In the genomic region with DNA sequence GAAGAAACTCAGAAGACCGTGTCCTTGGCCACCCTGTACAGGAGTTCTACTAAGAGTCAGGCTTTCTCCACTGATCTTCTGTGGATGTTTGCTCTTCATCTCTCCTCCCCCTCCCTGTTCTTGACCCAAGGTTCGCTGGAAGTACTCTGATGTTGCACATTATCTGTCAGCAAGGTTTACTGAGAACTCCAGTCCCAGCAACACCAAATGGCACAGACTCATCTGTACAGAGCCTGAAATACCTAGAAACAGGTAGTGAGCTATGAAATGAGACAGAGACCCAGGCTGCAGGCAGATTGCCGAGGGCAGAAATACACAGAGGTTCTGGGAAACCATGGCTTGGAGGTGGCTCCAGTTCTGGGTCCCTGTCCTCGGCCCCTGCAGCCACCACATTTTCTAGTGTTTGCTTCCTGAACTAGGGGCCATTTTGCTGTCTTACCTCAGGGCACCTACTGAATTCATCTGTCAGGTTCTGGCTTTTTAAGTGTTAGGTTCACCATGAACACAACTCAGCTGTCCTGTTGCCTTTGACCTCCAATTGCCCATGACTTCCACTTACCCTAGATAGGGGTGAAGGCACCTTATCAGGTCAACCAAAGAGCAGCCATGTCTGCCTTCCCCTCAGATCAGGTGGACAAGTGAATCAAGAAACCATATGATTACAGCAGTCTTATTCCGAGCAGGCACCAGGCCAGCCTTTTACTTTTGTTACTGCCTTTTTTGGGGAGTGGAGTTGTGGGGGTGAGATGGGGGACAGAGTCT, we compare ENCODE assay signal across 1 cellular context.
TF ChIP-seq lines count a peak whose summit lies in the region.

No MANE protein-coding gene starts in this region.

TF ChIP-seq in K562, 482 proteins besides CTCF, POLR2A, EP300 and RAD21 (continued from another document and continues in another):
- TF ChIP-seq, protein P1, sequence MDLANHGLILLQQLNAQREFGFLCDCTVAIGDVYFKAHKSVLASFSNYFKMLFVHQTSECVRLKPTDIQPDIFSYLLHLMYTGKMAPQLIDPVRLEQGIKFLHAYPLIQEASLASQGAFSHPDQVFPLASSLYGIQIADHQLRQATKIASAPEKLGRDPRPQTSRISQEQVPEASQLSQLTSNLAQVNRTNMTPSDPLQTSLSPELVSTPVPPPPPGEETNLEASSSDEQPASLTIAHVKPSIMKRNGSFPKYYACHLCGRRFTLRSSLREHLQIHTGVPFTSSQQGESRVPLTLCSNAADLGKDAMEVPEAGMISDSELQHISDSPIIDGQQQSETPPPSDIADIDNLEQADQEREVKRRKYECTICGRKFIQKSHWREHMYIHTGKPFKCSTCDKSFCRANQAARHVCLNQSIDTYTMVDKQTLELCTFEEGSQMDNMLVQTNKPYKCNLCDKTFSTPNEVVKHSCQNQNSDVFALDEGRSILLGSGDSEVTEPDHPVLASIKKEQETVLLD (IDR thresholded peaks at IDR 0.05): no peak
- TF ChIP-seq, protein P2, sequence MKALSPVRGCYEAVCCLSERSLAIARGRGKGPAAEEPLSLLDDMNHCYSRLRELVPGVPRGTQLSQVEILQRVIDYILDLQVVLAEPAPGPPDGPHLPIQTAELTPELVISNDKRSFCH (CRISPR knock-in tag; IDR thresholded peaks at IDR 0.05): no peak
- TF ChIP-seq, protein P2 (tag; IDR thresholded peaks at IDR 0.05): peak; percentile 46; the same call in 1 of the 2 replicates
- TF ChIP-seq ZBED1 (IDR thresholded peaks at IDR 0.05): no peak
- TF ChIP-seq YY1 (IDR thresholded peaks at IDR 0.05; ENCODE audit: borderline replicate concordance in 1 of 3, control insufficient read depth in 1 of 3, extremely low read depth in 1 of 3, insufficient read depth in 3 of 3, insufficient read length in 1 of 3, insufficient replicate concordance in 2 of 3, low read depth in 1 of 3, low read length in 2 of 3): peak in 1 of 3 experiments; percentile 42
- TF ChIP-seq ZNF764 (CRISPR knock-in tag; IDR thresholded peaks at IDR 0.05; ENCODE audit: low read depth): no peak
- TF ChIP-seq, protein P3, sequence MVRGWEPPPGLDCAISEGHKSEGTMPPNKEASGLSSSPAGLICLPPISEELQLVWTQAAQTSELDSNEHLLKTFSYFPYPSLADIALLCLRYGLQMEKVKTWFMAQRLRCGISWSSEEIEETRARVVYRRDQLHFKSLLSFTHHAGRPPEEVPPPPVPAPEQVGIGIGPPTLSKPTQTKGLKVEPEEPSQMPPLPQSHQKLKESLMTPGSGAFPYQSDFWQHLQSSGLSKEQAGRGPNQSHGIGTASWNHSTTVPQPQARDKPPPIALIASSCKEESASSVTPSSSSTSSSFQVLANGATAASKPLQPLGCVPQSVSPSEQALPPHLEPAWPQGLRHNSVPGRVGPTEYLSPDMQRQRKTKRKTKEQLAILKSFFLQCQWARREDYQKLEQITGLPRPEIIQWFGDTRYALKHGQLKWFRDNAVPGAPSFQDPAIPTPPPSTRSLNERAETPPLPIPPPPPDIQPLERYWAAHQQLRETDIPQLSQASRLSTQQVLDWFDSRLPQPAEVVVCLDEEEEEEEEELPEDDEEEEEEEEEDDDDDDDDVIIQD (CRISPR knock-in tag; IDR thresholded peaks at IDR 0.05): no peak
- TF ChIP-seq CHD4 (IDR thresholded peaks at IDR 0.05; ENCODE audit: insufficient read depth, insufficient replicate concordance, low read depth, low read length, poor library complexity, severe bottlenecking): no peak
- TF ChIP-seq KAT8 (IDR thresholded peaks at IDR 0.05; ENCODE audit: low read depth): no peak
- 0 out of 2 replicates have a peak, but pooled peaks have one; percentile 38 for TF ChIP-seq HDAC8 (tag; IDR thresholded peaks at IDR 0.05)
- no peak for TF ChIP-seq CBX3 (IDR thresholded peaks at IDR 0.05; ENCODE audit: borderline replicate concordance in 1 of 2, low read length in 2 of 2)
- no peak for TF ChIP-seq KDM1A (IDR thresholded peaks at IDR 0.05)
- no peak for TF ChIP-seq PML (IDR thresholded peaks at IDR 0.05; ENCODE audit: low read length)
- TF ChIP-seq, protein P4, sequence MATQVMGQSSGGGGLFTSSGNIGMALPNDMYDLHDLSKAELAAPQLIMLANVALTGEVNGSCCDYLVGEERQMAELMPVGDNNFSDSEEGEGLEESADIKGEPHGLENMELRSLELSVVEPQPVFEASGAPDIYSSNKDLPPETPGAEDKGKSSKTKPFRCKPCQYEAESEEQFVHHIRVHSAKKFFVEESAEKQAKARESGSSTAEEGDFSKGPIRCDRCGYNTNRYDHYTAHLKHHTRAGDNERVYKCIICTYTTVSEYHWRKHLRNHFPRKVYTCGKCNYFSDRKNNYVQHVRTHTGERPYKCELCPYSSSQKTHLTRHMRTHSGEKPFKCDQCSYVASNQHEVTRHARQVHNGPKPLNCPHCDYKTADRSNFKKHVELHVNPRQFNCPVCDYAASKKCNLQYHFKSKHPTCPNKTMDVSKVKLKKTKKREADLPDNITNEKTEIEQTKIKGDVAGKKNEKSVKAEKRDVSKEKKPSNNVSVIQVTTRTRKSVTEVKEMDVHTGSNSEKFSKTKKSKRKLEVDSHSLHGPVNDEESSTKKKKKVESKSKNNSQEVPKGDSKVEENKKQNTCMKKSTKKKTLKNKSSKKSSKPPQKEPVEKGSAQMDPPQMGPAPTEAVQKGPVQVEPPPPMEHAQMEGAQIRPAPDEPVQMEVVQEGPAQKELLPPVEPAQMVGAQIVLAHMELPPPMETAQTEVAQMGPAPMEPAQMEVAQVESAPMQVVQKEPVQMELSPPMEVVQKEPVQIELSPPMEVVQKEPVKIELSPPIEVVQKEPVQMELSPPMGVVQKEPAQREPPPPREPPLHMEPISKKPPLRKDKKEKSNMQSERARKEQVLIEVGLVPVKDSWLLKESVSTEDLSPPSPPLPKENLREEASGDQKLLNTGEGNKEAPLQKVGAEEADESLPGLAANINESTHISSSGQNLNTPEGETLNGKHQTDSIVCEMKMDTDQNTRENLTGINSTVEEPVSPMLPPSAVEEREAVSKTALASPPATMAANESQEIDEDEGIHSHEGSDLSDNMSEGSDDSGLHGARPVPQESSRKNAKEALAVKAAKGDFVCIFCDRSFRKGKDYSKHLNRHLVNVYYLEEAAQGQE (CRISPR knock-in tag; IDR thresholded peaks at IDR 0.05; ENCODE audit: low read depth): no peak
- TF ChIP-seq SNIP1 (IDR thresholded peaks at IDR 0.05; ENCODE audit: low read depth): no peak
- TF ChIP-seq ZNF347 (CRISPR knock-in tag; IDR thresholded peaks at IDR 0.05; ENCODE audit: low read depth): no peak
- TF ChIP-seq ZNF699 (CRISPR knock-in tag; IDR thresholded peaks at IDR 0.05; ENCODE audit: insufficient replicate concordance): no peak
- TF ChIP-seq DACH1 (IDR thresholded peaks at IDR 0.05; ENCODE audit: partially characterized antibody): no peak
- no peak for TF ChIP-seq ZNF23 (CRISPR knock-in tag; IDR thresholded peaks at IDR 0.05)
- no peak for TF ChIP-seq PTBP1 (IDR thresholded peaks at IDR 0.05; ENCODE audit: low read depth, low read length)
- no peak for TF ChIP-seq ZNF507 (tag; conservative IDR thresholded peaks at IDR 0.05)
- TF ChIP-seq, protein P5, sequence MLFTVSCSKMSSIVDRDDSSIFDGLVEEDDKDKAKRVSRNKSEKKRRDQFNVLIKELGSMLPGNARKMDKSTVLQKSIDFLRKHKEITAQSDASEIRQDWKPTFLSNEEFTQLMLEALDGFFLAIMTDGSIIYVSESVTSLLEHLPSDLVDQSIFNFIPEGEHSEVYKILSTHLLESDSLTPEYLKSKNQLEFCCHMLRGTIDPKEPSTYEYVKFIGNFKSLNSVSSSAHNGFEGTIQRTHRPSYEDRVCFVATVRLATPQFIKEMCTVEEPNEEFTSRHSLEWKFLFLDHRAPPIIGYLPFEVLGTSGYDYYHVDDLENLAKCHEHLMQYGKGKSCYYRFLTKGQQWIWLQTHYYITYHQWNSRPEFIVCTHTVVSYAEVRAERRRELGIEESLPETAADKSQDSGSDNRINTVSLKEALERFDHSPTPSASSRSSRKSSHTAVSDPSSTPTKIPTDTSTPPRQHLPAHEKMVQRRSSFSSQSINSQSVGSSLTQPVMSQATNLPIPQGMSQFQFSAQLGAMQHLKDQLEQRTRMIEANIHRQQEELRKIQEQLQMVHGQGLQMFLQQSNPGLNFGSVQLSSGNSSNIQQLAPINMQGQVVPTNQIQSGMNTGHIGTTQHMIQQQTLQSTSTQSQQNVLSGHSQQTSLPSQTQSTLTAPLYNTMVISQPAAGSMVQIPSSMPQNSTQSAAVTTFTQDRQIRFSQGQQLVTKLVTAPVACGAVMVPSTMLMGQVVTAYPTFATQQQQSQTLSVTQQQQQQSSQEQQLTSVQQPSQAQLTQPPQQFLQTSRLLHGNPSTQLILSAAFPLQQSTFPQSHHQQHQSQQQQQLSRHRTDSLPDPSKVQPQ (CRISPR knock-in tag; IDR thresholded peaks at IDR 0.05; ENCODE audit: borderline replicate concordance): no peak
- TF ChIP-seq, protein P6, sequence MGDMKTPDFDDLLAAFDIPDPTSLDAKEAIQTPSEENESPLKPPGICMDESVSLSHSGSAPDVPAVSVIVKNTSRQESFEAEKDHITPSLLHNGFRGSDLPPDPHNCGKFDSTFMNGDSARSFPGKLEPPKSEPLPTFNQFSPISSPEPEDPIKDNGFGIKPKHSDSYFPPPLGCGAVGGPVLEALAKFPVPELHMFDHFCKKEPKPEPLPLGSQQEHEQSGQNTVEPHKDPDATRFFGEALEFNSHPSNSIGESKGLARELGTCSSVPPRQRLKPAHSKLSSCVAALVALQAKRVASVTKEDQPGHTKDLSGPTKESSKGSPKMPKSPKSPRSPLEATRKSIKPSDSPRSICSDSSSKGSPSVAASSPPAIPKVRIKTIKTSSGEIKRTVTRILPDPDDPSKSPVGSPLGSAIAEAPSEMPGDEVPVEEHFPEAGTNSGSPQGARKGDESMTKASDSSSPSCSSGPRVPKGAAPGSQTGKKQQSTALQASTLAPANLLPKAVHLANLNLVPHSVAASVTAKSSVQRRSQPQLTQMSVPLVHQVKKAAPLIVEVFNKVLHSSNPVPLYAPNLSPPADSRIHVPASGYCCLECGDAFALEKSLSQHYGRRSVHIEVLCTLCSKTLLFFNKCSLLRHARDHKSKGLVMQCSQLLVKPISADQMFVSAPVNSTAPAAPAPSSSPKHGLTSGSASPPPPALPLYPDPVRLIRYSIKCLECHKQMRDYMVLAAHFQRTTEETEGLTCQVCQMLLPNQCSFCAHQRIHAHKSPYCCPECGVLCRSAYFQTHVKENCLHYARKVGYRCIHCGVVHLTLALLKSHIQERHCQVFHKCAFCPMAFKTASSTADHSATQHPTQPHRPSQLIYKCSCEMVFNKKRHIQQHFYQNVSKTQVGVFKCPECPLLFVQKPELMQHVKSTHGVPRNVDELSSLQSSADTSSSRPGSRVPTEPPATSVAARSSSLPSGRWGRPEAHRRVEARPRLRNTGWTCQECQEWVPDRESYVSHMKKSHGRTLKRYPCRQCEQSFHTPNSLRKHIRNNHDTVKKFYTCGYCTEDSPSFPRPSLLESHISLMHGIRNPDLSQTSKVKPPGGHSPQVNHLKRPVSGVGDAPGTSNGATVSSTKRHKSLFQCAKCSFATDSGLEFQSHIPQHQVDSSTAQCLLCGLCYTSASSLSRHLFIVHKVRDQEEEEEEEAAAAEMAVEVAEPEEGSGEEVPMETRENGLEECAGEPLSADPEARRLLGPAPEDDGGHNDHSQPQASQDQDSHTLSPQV (IDR thresholded peaks at IDR 0.05): peak; percentile 91
- TF ChIP-seq, protein P7, sequence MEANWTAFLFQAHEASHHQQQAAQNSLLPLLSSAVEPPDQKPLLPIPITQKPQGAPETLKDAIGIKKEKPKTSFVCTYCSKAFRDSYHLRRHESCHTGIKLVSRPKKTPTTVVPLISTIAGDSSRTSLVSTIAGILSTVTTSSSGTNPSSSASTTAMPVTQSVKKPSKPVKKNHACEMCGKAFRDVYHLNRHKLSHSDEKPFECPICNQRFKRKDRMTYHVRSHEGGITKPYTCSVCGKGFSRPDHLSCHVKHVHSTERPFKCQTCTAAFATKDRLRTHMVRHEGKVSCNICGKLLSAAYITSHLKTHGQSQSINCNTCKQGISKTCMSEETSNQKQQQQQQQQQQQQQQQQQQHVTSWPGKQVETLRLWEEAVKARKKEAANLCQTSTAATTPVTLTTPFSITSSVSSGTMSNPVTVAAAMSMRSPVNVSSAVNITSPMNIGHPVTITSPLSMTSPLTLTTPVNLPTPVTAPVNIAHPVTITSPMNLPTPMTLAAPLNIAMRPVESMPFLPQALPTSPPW (CRISPR knock-in tag; IDR thresholded peaks at IDR 0.05): no peak
- TF ChIP-seq, protein P8, sequence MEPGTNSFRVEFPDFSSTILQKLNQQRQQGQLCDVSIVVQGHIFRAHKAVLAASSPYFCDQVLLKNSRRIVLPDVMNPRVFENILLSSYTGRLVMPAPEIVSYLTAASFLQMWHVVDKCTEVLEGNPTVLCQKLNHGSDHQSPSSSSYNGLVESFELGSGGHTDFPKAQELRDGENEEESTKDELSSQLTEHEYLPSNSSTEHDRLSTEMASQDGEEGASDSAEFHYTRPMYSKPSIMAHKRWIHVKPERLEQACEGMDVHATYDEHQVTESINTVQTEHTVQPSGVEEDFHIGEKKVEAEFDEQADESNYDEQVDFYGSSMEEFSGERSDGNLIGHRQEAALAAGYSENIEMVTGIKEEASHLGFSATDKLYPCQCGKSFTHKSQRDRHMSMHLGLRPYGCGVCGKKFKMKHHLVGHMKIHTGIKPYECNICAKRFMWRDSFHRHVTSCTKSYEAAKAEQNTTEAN (CRISPR knock-in tag; IDR thresholded peaks at IDR 0.05): no peak
- TF ChIP-seq CBFA2T2 (conservative IDR thresholded peaks at IDR 0.05): no peak; the same call in 1 of the 2 replicates
- no peak for TF ChIP-seq KLF16 (IDR thresholded peaks at IDR 0.05)
- TF ChIP-seq, protein P9, sequence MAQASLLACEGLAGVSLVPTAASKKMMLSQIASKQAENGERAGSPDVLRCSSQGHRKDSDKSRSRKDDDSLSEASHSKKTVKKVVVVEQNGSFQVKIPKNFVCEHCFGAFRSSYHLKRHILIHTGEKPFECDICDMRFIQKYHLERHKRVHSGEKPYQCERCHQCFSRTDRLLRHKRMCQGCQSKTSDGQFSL (CRISPR knock-in tag; IDR thresholded peaks at IDR 0.05): no peak
- TF ChIP-seq, protein P9 (tag; IDR thresholded peaks at IDR 0.05): 0 out of 4 replicates have a peak, but pooled peaks of 1 of the 2 experiments have one; percentile 32
- TF ChIP-seq NUFIP1 (IDR thresholded peaks at IDR 0.05; ENCODE audit: partially characterized antibody): no peak
- TF ChIP-seq PHF20 (IDR thresholded peaks at IDR 0.05; ENCODE audit: partially characterized antibody): no peak
- TF ChIP-seq CXXC5 (CRISPR knock-in tag; IDR thresholded peaks at IDR 0.05): peak; percentile 35
- TF ChIP-seq DPF2 (IDR thresholded peaks at IDR 0.05): no peak
- no peak for TF ChIP-seq ZNF586 (CRISPR knock-in tag; conservative IDR thresholded peaks at IDR 0.05)
- no peak for TF ChIP-seq HNRNPK (IDR thresholded peaks at IDR 0.05; ENCODE audit: low read depth, low read length, poor library complexity, severe bottlenecking)
- no peak for TF ChIP-seq ZNF121 (CRISPR knock-in tag; conservative IDR thresholded peaks at IDR 0.05)
- TF ChIP-seq RBFOX2 (IDR thresholded peaks at IDR 0.05; ENCODE audit: low read depth, low read length): no peak
- no peak for TF ChIP-seq GATAD2B (IDR thresholded peaks at IDR 0.05; ENCODE audit: borderline replicate concordance)
- TF ChIP-seq PURB (CRISPR knock-in tag; IDR thresholded peaks at IDR 0.05; ENCODE audit: low read depth): no peak
